23 cellular contexts compared by ENCODE assay signal in the genomic region with DNA sequence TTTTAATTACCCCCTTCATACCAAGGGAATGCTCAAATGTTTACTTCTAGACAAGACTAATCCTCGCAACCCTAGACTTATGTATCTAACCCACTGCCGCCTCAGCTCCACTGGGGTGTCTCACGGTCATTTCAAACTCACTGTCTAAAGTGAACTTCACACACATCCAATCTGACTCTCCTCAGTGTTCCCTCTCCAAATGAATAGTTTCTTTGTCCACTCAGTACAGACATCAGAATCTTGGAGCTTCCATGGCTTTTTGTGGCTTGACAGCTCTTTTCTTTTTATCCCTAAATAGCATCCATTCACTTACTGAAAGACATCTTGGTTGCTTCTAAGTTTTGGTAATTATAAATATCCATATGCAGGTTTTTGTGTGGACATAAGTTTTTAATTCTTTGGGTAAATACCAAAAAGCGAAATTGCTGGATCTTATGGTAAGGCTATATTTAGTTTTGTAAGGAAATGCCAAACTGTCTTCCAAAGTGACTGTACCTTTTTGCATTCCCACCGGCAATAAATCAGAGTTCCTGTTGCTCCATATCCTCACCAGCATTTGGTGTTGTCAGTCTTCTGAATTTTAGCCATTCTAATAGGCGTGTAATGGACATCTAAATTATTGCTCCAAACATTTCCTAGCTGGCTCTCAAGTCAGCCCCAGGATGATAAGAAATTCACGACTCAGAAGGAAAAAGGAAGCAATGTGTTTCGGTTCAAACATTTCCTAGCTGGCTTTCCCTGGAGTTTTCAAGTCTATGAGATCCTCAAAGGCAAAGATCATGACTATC.
"Had no signal": no experiment of that assay in that cellular context is flagged by ENCODE, and none has a peak within 500 bp of the region (broad histone marks: within the 10 kb centered on the region; RNA-seq: fewer than 3 reads in every experiment).

No MANE protein-coding gene starts in this region.

- DNase-seq: activated CD4-positive, alpha-beta T cell treated with anti-CD3 and anti-CD28 coated beads for 1 hour; activated CD4-positive, alpha-beta T cell treated with anti-CD3 and anti-CD28 coated beads, Interleukin-2, amount 50 U/mL, for 1 hour; activated CD8-positive, alpha-beta T cell treated with anti-CD3 and anti-CD28 coated beads, Interleukin-2, amount 10 ng/mL, durations not matched to agents 7 days and 5 days; activated gamma-delta T cell treated with Interleukin-2 at 50 U/mL for 16 hours; colonic mucosa; heart right ventricle; left colon; lower lobe of right lung; naive thymus-derived CD8-positive, alpha-beta T cell; psoas muscle; right cardiac atrium; stomach; T-helper 9 cell; testis; trophoblast cell had no signal

- H3K27ac Mint-ChIP-seq: activated CD8-positive, alpha-beta T cell treated with anti-CD3 and anti-CD28 coated beads, Interleukin-2, amount 10 ng/mL, durations not matched to agents 7 days and 5 days; activated naive CD4-positive, alpha-beta T cell treated with anti-CD3 and anti-CD28 coated beads, Interleukin-2, amount 50 U/mL, for 24 hours; activated T-helper 1 cell treated with anti-CD3 and anti-CD28 coated beads, Interleukin-12 subunit alpha, Interleukin-12 subunit beta, Interleukin-2, Interleukin-4 antibody, amounts not matched to agents 30 ng/mL and 10 ng/mL and 1 ng/mL, durations not matched to agents 14 hours and 24 hours and 36 hours; stimulated activated memory B cell treated with anti-CD40 and anti-IgM and Interleukin-4, amounts not matched to agents 10 μg/mL and 1 μg/mL and 100 μg/mL, for 72 hours had no signal

- H3K9me3 Mint-ChIP-seq: activated naive CD4-positive, alpha-beta T cell treated with anti-CD3 and anti-CD28 coated beads, Interleukin-2, amount 50 U/mL, for 24 hours; activated T-helper 1 cell treated with anti-CD3 and anti-CD28 coated beads, Interleukin-12 subunit alpha, Interleukin-12 subunit beta, Interleukin-2, Interleukin-4 antibody, amounts not matched to agents 30 ng/mL and 10 ng/mL and 1 ng/mL, durations not matched to agents 14 hours and 24 hours and 36 hours; central memory CD8-positive, alpha-beta T cell; naive thymus-derived CD8-positive, alpha-beta T cell; stimulated activated memory B cell treated with anti-CD40 and anti-IgM and Interleukin-4, amounts not matched to agents 10 μg/mL and 1 μg/mL and 100 μg/mL, for 72 hours had no signal

- H3K9me3 ChIP-seq: ascending aorta, breast epithelium, colonic mucosa, heart right ventricle, lower lobe of right lung, psoas muscle, stomach, testis, vagina had no signal

- H3K4me1 Mint-ChIP-seq: central memory CD8-positive, alpha-beta T cell; stimulated activated memory B cell treated with anti-CD40 and anti-IgM and Interleukin-4, amounts not matched to agents 10 μg/mL and 1 μg/mL and 100 μg/mL, for 72 hours had no signal

- H3K36me3 ChIP-seq: breast epithelium, colonic mucosa had no signal

- H3K4me3 Mint-ChIP-seq: activated CD8-positive, alpha-beta T cell treated with anti-CD3 and anti-CD28 coated beads, Interleukin-2, amount 10 ng/mL, durations not matched to agents 7 days and 5 days; activated naive CD4-positive, alpha-beta T cell treated with anti-CD3 and anti-CD28 coated beads, Interleukin-2, amount 50 U/mL, for 24 hours; activated T-helper 1 cell treated with anti-CD3 and anti-CD28 coated beads, Interleukin-12 subunit alpha, Interleukin-12 subunit beta, Interleukin-2, Interleukin-4 antibody, amounts not matched to agents 30 ng/mL and 10 ng/mL and 1 ng/mL, durations not matched to agents 14 hours and 24 hours and 36 hours; central memory CD8-positive, alpha-beta T cell; naive thymus-derived CD8-positive, alpha-beta T cell; stimulated activated memory B cell treated with anti-CD40 and anti-IgM and Interleukin-4, amounts not matched to agents 10 μg/mL and 1 μg/mL and 100 μg/mL, for 72 hours had no signal

- H3K27ac ChIP-seq: ascending aorta, breast epithelium, colonic mucosa, heart right ventricle, lower lobe of right lung, psoas muscle, skin epidermis, stomach, testis, vagina had no signal

- H3K27me3 Mint-ChIP-seq: activated naive CD4-positive, alpha-beta T cell treated with anti-CD3 and anti-CD28 coated beads, Interleukin-2, amount 50 U/mL, for 24 hours; central memory CD8-positive, alpha-beta T cell; naive thymus-derived CD8-positive, alpha-beta T cell; stimulated activated memory B cell treated with anti-CD40 and anti-IgM and Interleukin-4, amounts not matched to agents 10 μg/mL and 1 μg/mL and 100 μg/mL, for 72 hours had no signal

- H3K27me3 ChIP-seq: ascending aorta, breast epithelium, colonic mucosa, heart right ventricle, stomach, testis, vagina had no signal

- H3K4me3 ChIP-seq: ascending aorta, breast epithelium, colonic mucosa, heart right ventricle, lower lobe of right lung, psoas muscle, skin epidermis, stomach, testis, vagina had no signal

- H3K4me1 ChIP-seq: ascending aorta, breast epithelium, colonic mucosa, heart right ventricle, psoas muscle, stomach, testis, vagina had no signal
